9 cellular contexts compared by ENCODE assay signal in the genomic region with DNA sequence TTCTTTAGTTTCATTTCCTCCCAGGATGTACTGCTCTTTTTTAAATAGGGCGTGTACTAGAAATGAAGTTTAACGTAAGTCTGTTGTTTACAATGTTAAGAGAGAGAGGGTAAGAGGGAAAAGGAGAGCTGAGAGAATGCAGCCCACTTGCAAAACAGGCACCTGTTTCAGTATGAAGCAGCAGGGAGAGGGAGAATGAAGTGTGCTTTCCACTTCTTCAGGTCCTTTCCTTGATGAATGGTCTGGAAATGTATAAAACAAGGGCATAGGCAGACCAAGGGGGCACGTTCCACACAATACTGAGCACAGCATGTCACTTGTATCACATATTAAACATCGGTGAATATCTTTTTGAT. TPM values are rescaled to one million over a fixed set of nuclear protein-coding genes. Genes with fewer than 3 reads are reported as not detected.
DNase-seq lines count a peak whose midpoint lies in the region; ATAC-seq and TF ChIP-seq lines count a peak whose summit lies in the region.
"Had no signal": no experiment of that assay in that cellular context is flagged by ENCODE, and none has a peak within 500 bp of the region (broad histone marks: within the 10 kb centered on the region; RNA-seq: fewer than 3 reads in every experiment).

No MANE protein-coding gene starts in this region.

- H3K27ac ChIP-seq in HEK293 (ENCODE audit: extremely low read depth, low read depth, low read length) (no peak overlapping the region), SU-DHL-6 (ENCODE audit: low read depth, low read length) (peak overlapping the region; percentile 47), fibroblast of lung (ENCODE audit: insufficient read depth, low read length) (peak overlapping the region; percentile 58), ascending aorta (no peak overlapping the region)

- POLR2A ChIA-PET in HEK293 (lab: Yijun Ruan, JAX): no interaction called here

- H3K9ac ChIP-seq in SU-DHL-6 (ENCODE audit: low read length) (peak overlapping the region; percentile 4; the same call in 1 of the 2 replicates), fibroblast of lung (ENCODE audit: insufficient read depth, low read length) (no peak overlapping the region)

- H3K4me2 ChIP-seq in SU-DHL-6 (ENCODE audit: low read depth, low read length, poor library complexity, severe bottlenecking): peak overlapping the region; percentile 72
- peak overlapping the region; percentile 71 for H3K4me2 ChIP-seq in fibroblast of lung (ENCODE audit: extremely low read depth, insufficient read depth, low read length)

- TF ChIP-seq CTCF in HEK293 (tag by site-specific recombination; IDR thresholded peaks at IDR 0.05) (no peak), SU-DHL-6 (IDR thresholded peaks at IDR 0.05; ENCODE audit: insufficient read depth, low read length, poor library complexity, severe bottlenecking) (no peak), fibroblast of lung (conservative IDR thresholded peaks at IDR 0.05 in 1 of 2, IDR thresholded peaks at IDR 0.05 in 1 of 2; ENCODE audit: low read depth in 1 of 2, low read length in 2 of 2) (no peak), ascending aorta (IDR thresholded peaks at IDR 0.05) (no peak)

- no peaks in the 10 kb centered on the region for H3K27me3 ChIP-seq in SU-DHL-6 (ENCODE audit: low read length)
- no peaks in the 10 kb centered on the region for H3K27me3 ChIP-seq in fibroblast of lung (ENCODE audit: control insufficient read depth, insufficient read depth, low read length)
- peaks cover 25% of the 10 kb centered on the region for H3K27me3 ChIP-seq in ascending aorta

- H3K9me2 ChIP-seq in SU-DHL-6 (replicated peaks; ENCODE audit: insufficient read depth, low read length): no peaks in the 10 kb centered on the region

- no peaks in the 10 kb centered on the region for H3K36me3 ChIP-seq in HEK293 (ENCODE audit: control insufficient read depth in 2 of 2, insufficient read depth in 1 of 2, low read length in 2 of 2)
- H3K36me3 ChIP-seq in SU-DHL-6 (ENCODE audit: low read length): no peaks in the 10 kb centered on the region
- H3K36me3 ChIP-seq in fibroblast of lung (ENCODE audit: control insufficient read depth, insufficient read depth, low read length): no peaks in the 10 kb centered on the region
- H3K36me3 ChIP-seq in ascending aorta: no peaks in the 10 kb centered on the region

- H4K20me1 ChIP-seq in SU-DHL-6 (ENCODE audit: low read depth, low read length): no peaks in the 10 kb centered on the region
- no peaks in the 10 kb centered on the region for H4K20me1 ChIP-seq in fibroblast of lung (ENCODE audit: control insufficient read depth, extremely low read depth, insufficient read depth, low read length)

- H3K79me2 ChIP-seq in SU-DHL-6 (ENCODE audit: insufficient read depth, low read length) (no peaks in the 10 kb centered on the region), fibroblast of lung (ENCODE audit: control insufficient read depth, insufficient read depth, low read length) (peaks cover 8% of the 10 kb centered on the region)

- peaks cover 11% of the 10 kb centered on the region for H3K4me1 ChIP-seq in HEK293 (ENCODE audit: control insufficient read depth, insufficient read depth, low read length)
- peaks cover 12% of the 10 kb centered on the region for H3K4me1 ChIP-seq in fibroblast of lung (ENCODE audit: control insufficient read depth, extremely low read depth, insufficient read depth, low read length)
- H3K4me1 ChIP-seq in ascending aorta: no peaks in the 10 kb centered on the region

- H3K9me3 ChIP-seq in HEK293 (ENCODE audit: control insufficient read depth, insufficient read depth, low read depth, low read length): no peaks in the 10 kb centered on the region
- no peaks in the 10 kb centered on the region for H3K9me3 ChIP-seq in SU-DHL-6 (ENCODE audit: insufficient read depth, low read length)
- H3K9me3 ChIP-seq in fibroblast of lung (ENCODE audit: control insufficient read depth, insufficient read depth, low read depth, low read length): no peaks in the 10 kb centered on the region
- no peaks in the 10 kb centered on the region for H3K9me3 ChIP-seq in ascending aorta

- peaks cover 10% of the 10 kb centered on the region; the same call in 1 of the 2 replicates for H3F3A ChIP-seq in SU-DHL-6 (ENCODE audit: insufficient read depth)

- DNase-seq in fibroblast of lung (ENCODE audit: low read depth in 2 of 2) (no peak), NCI-H524 (lab: John Stamatoyannopoulos, UW) (no peak), superior temporal gyrus (ENCODE audit: extremely low spot score) (no peak), ascending aorta (ENCODE audit: low spot score in 2 of 2) (no peak), cardiac septum (ENCODE audit: low spot score) (no peak)

- no peak overlapping the region for H3K4me3 ChIP-seq in HEK293 (ENCODE audit: low read depth, low read length)
- H3K4me3 ChIP-seq in SU-DHL-6 (ENCODE audit: insufficient read depth, low read length, poor library complexity, severe bottlenecking): peak overlapping the region; percentile 31
- peak overlapping the region; percentile 9 to 51 (median 32) for H3K4me3 ChIP-seq in fibroblast of lung (replicated peaks in 1 of 4; ENCODE audit: control extremely low read depth in 1 of 4, insufficient read depth in 1 of 4, low read depth in 3 of 4, low read length in 4 of 4)
- H3K4me3 ChIP-seq in ascending aorta: peak overlapping the region in 1 of 2 donors; percentile 56
- H3K4me3 ChIP-seq: K562 had no signal

- H2AFZ ChIP-seq in SU-DHL-6 (ENCODE audit: low read depth, low read length, severe bottlenecking): no peak overlapping the region
- no peak overlapping the region for H2AFZ ChIP-seq in fibroblast of lung (ENCODE audit: low read length)

- CTCF ChIA-PET in HEK293 (lab: Yijun Ruan, JAX): interaction anchor here (0.7 kb wide), 1 partner anchor 44 kb away, joined by 3 read pairs; no protein-coding TSS in a partner anchor

- intact Hi-C loops in ascending aorta (cut with DNase I): no loop called here
- intact Hi-C loops in cardiac septum (cut with DNase I): no loop called here

- ATAC-seq in GM18511 (IDR thresholded peaks at IDR 0.05; ENCODE audit: unreplicated experiment): peak; percentile 71
- ATAC-seq: K562 had no signal

TF ChIP-seq in HEK293, 187 proteins besides CTCF, POLR2A, EP300 and RAD21:
- TF ChIP-seq ZNF157 (tag by site-specific recombination; IDR thresholded peaks at IDR 0.05): no peak
- TF ChIP-seq PRDM1 (tag by site-specific recombination; IDR thresholded peaks at IDR 0.05): peak; percentile 15; the same call in 1 of the 2 replicates
- 0 out of 2 replicates have a peak, but pooled peaks have one; percentile 40 for TF ChIP-seq SCRT2 (tag by site-specific recombination; IDR thresholded peaks at IDR 0.05)
- TF ChIP-seq SP3 (tag by site-specific recombination; IDR thresholded peaks at IDR 0.05): no peak
- TF ChIP-seq, protein P1, sequence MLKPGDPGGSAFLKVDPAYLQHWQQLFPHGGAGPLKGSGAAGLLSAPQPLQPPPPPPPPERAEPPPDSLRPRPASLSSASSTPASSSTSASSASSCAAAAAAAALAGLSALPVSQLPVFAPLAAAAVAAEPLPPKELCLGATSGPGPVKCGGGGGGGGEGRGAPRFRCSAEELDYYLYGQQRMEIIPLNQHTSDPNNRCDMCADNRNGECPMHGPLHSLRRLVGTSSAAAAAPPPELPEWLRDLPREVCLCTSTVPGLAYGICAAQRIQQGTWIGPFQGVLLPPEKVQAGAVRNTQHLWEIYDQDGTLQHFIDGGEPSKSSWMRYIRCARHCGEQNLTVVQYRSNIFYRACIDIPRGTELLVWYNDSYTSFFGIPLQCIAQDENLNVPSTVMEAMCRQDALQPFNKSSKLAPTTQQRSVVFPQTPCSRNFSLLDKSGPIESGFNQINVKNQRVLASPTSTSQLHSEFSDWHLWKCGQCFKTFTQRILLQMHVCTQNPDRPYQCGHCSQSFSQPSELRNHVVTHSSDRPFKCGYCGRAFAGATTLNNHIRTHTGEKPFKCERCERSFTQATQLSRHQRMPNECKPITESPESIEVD (tag by site-specific recombination; IDR thresholded peaks at IDR 0.05): no peak
- no peak for TF ChIP-seq ZNF248 (tag by site-specific recombination; IDR thresholded peaks at IDR 0.05)

RNA-seq across cellular contexts. Expression of a gene that starts 2.0 kb away (rescaled TPM):
- 3.3 and 5.6 TPM in 2 replicates for total RNA-seq in fibroblast of lung
- 2.7 and 4.6 TPM in 2 replicates for polyA plus RNA-seq in fibroblast of lung
- 1.4 and 2.1 TPM in 2 replicates for polyA plus RNA-seq in fibroblast of lung (2012)
- polyA minus RNA-seq in fibroblast of lung (ENCODE audit: low replicate concordance): 7.3 and 7.8 TPM in 2 replicates
- total RNA-seq in ascending aorta: not detected
- total RNA-seq in cardiac septum: 0.62 TPM
- total RNA-seq: K562 had no signal
- polyA plus RNA-seq: K562 had no signal

Comparison
In these comparisons a context has a peak if more than half of its experiments do, and no peak if none do; other contexts are left out.
1. H3K27ac ChIP-seq: peak in SU-DHL-6 (single experiment) and fibroblast of lung (single experiment); none in HEK293 (single experiment) and ascending aorta (0 of 2).